ENCODE assay signal across 1 cellular context in genomic region chr11:3132271-3132781, GRCh38.
TF ChIP-seq lines count a peak whose summit lies in the region.

No MANE protein-coding gene starts in this region.

TF ChIP-seq in IMR-90, 13 proteins besides CTCF, POLR2A, EP300 and RAD21:
- TF ChIP-seq RFX5 (IDR thresholded peaks at IDR 0.05; ENCODE audit: low read depth, low read length) (no peak), BHLHE40 (IDR thresholded peaks at IDR 0.05; ENCODE audit: low read depth, low read length) (no peak), CEBPB (IDR thresholded peaks at IDR 0.05; ENCODE audit: low read depth, low read length) (no peak), USF2 (IDR thresholded peaks at IDR 0.05; ENCODE audit: low read depth, low read length) (no peak), ELK1 (IDR thresholded peaks at IDR 0.05; ENCODE audit: borderline replicate concordance, low read depth, low read length) (no peak), MXI1 (IDR thresholded peaks at IDR 0.05; ENCODE audit: borderline replicate concordance, low read depth, low read length) (no peak)
TF ChIP-seq in IMR-90: peak in this region for 0.
